Comparison of ENCODE assay signal across 8 cellular contexts in the genomic region with DNA sequence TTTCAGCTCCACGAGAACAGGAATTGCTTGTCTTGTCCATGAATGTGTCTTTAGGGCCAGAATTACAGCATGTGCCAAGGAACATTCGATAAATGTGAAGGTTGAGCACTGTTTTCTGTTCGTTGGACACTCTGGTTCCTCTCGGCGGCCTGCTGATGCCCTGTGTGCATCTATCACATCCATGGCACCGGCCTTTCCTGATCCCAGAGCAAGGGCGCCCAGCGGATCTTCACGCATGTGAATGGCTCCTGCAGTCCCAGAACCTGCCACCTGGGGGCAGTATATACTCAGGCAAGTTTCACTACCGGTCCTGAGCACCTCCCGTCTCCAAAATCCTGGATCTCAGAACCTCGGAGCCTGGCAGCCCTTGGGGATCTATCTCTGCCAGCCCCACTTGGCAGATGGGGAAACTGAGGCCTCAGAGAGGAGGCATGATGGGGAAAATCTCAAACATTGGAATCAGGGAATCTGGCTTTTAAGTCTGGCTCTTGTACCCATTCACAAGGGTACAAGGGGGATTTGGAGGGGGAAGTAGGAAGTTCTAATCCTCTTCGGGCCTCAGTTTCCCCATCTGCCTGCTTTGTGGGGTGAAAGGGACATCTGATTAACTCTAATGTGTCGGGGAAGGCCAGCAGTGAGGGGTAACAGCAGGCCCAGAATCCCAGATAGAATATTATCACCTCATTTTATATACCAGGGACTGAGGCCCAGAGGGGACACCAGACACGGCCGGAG. TPM values are rescaled to one million over a fixed set of nuclear protein-coding genes. Genes with fewer than 3 reads are reported as not detected.
A peak's percentile ranks its signal among the peaks of the same experiment; 100 is the strongest.
DNase-seq lines count a peak whose midpoint lies in the region; ATAC-seq and TF ChIP-seq lines count a peak whose summit lies in the region.

No MANE protein-coding gene starts in this region.

- DNase-seq in HK-2 (ENCODE audit: unreplicated experiment) (peak; percentile 98), NCI-H82 (lab: John Stamatoyannopoulos, UW) (peak; percentile 93), dorsolateral prefrontal cortex (peak; percentile 88 to 99 (median 95)), medulla oblongata (ENCODE audit: extremely low spot score) (peak; percentile 90)
- DNase-seq in activated CD4-positive, alpha-beta memory T cell treated with anti-CD3 and anti-CD28 coated beads for 36 hours = peak; percentile 92
- peak; percentile 97 for DNase-seq in stimulated activated CD8-positive, alpha-beta memory T cell treated with anti-CD3 and anti-CD28 coated beads, Interleukin-15, amount 100 ng/mL, for 24 hours (ENCODE audit: low read depth)

- peaks cover 0 to 16% (median 0%) of the 10 kb centered on the region in 45 donors for H3K27me3 ChIP-seq in dorsolateral prefrontal cortex

- H3K27ac ChIP-seq in C4-2B (no peak overlapping the region), dorsolateral prefrontal cortex (peak overlapping the region in 4 of 59 donors; percentile 40 to 74 (median 71))

- no peak overlapping the region for H3K27ac Mint-ChIP-seq in activated CD4-positive, alpha-beta memory T cell treated with anti-CD3 and anti-CD28 coated beads for 36 hours

- peaks cover 4% of the 10 kb centered on the region for H3K4me1 Mint-ChIP-seq in activated CD4-positive, alpha-beta memory T cell treated with anti-CD3 and anti-CD28 coated beads for 36 hours (ENCODE audit: low read depth)

- peaks cover 16% of the 10 kb centered on the region for H3K27me3 Mint-ChIP-seq in activated CD4-positive, alpha-beta memory T cell treated with anti-CD3 and anti-CD28 coated beads for 36 hours

- CTCF ChIA-PET in activated CD4-positive, alpha-beta memory T cell treated with anti-CD3 and anti-CD28 coated beads for 36 hours (lab: Charles Lee) = interaction anchor here (0.6 to 8.4 kb wide), 21 partner anchors 9 to 563 kb away, joined by 3 to 153 read pairs (median 4); no protein-coding TSS in a partner anchor

- TF ChIP-seq CTCF in C4-2B (conservative IDR thresholded peaks at IDR 0.05) (peak; percentile 95), dorsolateral prefrontal cortex (IDR thresholded peaks at IDR 0.05 in 54 of 56, conservative IDR thresholded peaks at IDR 0.05 in 2 of 56; ENCODE audit: low read depth in 1 of 56, partially characterized antibody in 56 of 56) (peak; percentile 96 to 100 (median 99))

- intact Hi-C loops in activated CD4-positive, alpha-beta memory T cell treated with anti-CD3 and anti-CD28 coated beads for 36 hours (cut with micrococcal nuclease) = loop anchor here (1.0 kb wide), 2 partner anchors 274 to 278 kb away; no protein-coding TSS in a partner anchor
- intact Hi-C loops in dorsolateral prefrontal cortex (cut with DNase I) = loop anchor here (2.0 to 10.0 kb wide), 4 partner anchors 394 to 606 kb away; no protein-coding TSS in a partner anchor

- POLR2A ChIA-PET in activated CD4-positive, alpha-beta memory T cell treated with anti-CD3 and anti-CD28 coated beads for 36 hours (lab: Charles Lee) = interaction anchor here (0.7 kb wide), 1 partner anchor 10 kb away, joined by 3 read pairs; no protein-coding TSS in a partner anchor

- H3K36me3 Mint-ChIP-seq in activated CD4-positive, alpha-beta memory T cell treated with anti-CD3 and anti-CD28 coated beads for 36 hours = no peaks in the 10 kb centered on the region

- no peaks in the 10 kb centered on the region for H3K9me3 Mint-ChIP-seq in activated CD4-positive, alpha-beta memory T cell treated with anti-CD3 and anti-CD28 coated beads for 36 hours

- no peak for ATAC-seq in HG03469 (IDR thresholded peaks at IDR 0.05; ENCODE audit: unreplicated experiment)

- H3K4me3 Mint-ChIP-seq in activated CD4-positive, alpha-beta memory T cell treated with anti-CD3 and anti-CD28 coated beads for 36 hours = no peak overlapping the region

- H3K4me3 ChIP-seq in dorsolateral prefrontal cortex = no peak overlapping the region

RNA-seq across cellular contexts. Expression of a gene that starts 4.3 kb away (rescaled TPM):
- total RNA-seq in activated CD4-positive, alpha-beta memory T cell treated with anti-CD3 and anti-CD28 coated beads for 36 hours = 10 to 100 TPM; 53.3 to 56.5 TPM
- 100 to 1,000 TPM in 1 of 120 experiments, 10 to 100 TPM in 119; 14.0 to 106 (median 35.0) TPM for total RNA-seq in dorsolateral prefrontal cortex

RNA-seq across cellular contexts. Expression of a gene that starts 32.8 kb away (rescaled TPM):
- total RNA-seq in activated CD4-positive, alpha-beta memory T cell treated with anti-CD3 and anti-CD28 coated beads for 36 hours = 10 to 100 TPM; 15.0 to 16.9 TPM
- 10 to 100 TPM; 14.7 to 51.9 (median 24.0) TPM for total RNA-seq in dorsolateral prefrontal cortex
